ENCODE assay signal across 21 cellular contexts in genomic region chr3:99955773-99956562, GRCh38.
"Had no signal": no experiment of that assay in that cellular context is flagged by ENCODE, and none has a peak within 500 bp of the region (broad histone marks: within the 10 kb centered on the region; RNA-seq: fewer than 3 reads in every experiment).

No MANE protein-coding gene starts in this region.

- FAIRE-seq: endometrium had no signal

- H3K9me3 Mint-ChIP-seq: activated naive CD4-positive, alpha-beta T cell treated with anti-CD3 and anti-CD28 coated beads, Interleukin-2, amount 50 U/mL, for 24 hours; dendritic cell treated with granulocyte-macrophage colony-stimulating factor and Interleukin-4, amounts not matched to agents 40 ng/mL and 50 ng/mL, for 4 days; immature natural killer cell; naive B cell; T-cell; T-helper 2 cell treated with Interferon-gamma antibody and Interleukin-4, amounts not matched to agents 5 μg/mL and 100 μg/mL, for 36 hours had no signal

- H3K27me3 Mint-ChIP-seq: activated naive CD4-positive, alpha-beta T cell treated with anti-CD3 and anti-CD28 coated beads, Interleukin-2, amount 50 U/mL, for 24 hours; dendritic cell treated with granulocyte-macrophage colony-stimulating factor and Interleukin-4, amounts not matched to agents 40 ng/mL and 50 ng/mL, for 4 days; naive B cell; T-cell had no signal

- H3K27ac Mint-ChIP-seq: activated naive CD4-positive, alpha-beta T cell treated with anti-CD3 and anti-CD28 coated beads, Interleukin-2, amount 50 U/mL, for 24 hours; dendritic cell treated with granulocyte-macrophage colony-stimulating factor and Interleukin-4, amounts not matched to agents 40 ng/mL and 50 ng/mL, for 4 days; immature natural killer cell; T-cell; T-helper 2 cell treated with Interferon-gamma antibody and Interleukin-4, amounts not matched to agents 5 μg/mL and 100 μg/mL, for 36 hours had no signal

- H3K9me3 ChIP-seq: spleen, thyroid gland had no signal

- H3K27me3 ChIP-seq: brain microvascular endothelial cell, spleen, thyroid gland had no signal

- H3K4me1 ChIP-seq: spleen, thyroid gland had no signal

- H3K4me3 Mint-ChIP-seq: activated naive CD4-positive, alpha-beta T cell treated with anti-CD3 and anti-CD28 coated beads, Interleukin-2, amount 50 U/mL, for 24 hours; dendritic cell treated with granulocyte-macrophage colony-stimulating factor and Interleukin-4, amounts not matched to agents 40 ng/mL and 50 ng/mL, for 4 days; immature natural killer cell; T-cell; T-helper 2 cell treated with Interferon-gamma antibody and Interleukin-4, amounts not matched to agents 5 μg/mL and 100 μg/mL, for 36 hours had no signal

- DNase-seq: activated CD4-positive, alpha-beta T cell treated with anti-CD3 and anti-CD28 coated beads for 1 hour; activated gamma-delta T cell treated with Interleukin-2 at 50 U/mL for 16 hours; activated T-cell treated with anti-CD3 and anti-CD28 coated beads, Interleukin-2, amount 50 U/mL, for 1 hour; anterior cingulate cortex; brain microvascular endothelial cell; caudate nucleus; effector CD4-positive, alpha-beta T cell; immature natural killer cell; naive B cell; nucleus accumbens; spleen; stimulated activated CD4-positive, alpha-beta T cell treated with anti-CD3 and anti-CD28 coated beads, Interleukin-4, amount 100 ng/mL, for 4 hours; stimulated activated naive CD8-positive, alpha-beta T cell treated with anti-CD3 and anti-CD28 coated beads, Interleukin-15, Interleukin-2, amounts not matched to agents 100 U/mL and 50 U/mL, for 24 hours; substantia nigra; T-cell; thyroid gland had no signal

- ATAC-seq: stimulated activated naive CD8-positive, alpha-beta T cell treated with anti-CD3 and anti-CD28 coated beads, Interleukin-15, Interleukin-2, amounts not matched to agents 100 U/mL and 50 U/mL, for 24 hours; T-cell had no signal

- H3K36me3 ChIP-seq: brain microvascular endothelial cell, spleen, thyroid gland, WERI-Rb-1 had no signal

- H3K27ac ChIP-seq: brain microvascular endothelial cell, spleen, thyroid gland, WERI-Rb-1 had no signal

- H3K4me3 ChIP-seq: spleen, thyroid gland had no signal

- H3K4me1 Mint-ChIP-seq: activated naive CD4-positive, alpha-beta T cell treated with anti-CD3 and anti-CD28 coated beads, Interleukin-2, amount 50 U/mL, for 24 hours; immature natural killer cell had no signal

- H3K36me3 Mint-ChIP-seq: immature natural killer cell, T-cell had no signal
